In genomic region chr1:31389616-31390015, GRCh38 we compare ENCODE assay signal across 21 cellular contexts. TPM values are rescaled to one million over a fixed set of nuclear protein-coding genes. Genes with fewer than 3 reads are reported as not detected.
DNase-seq lines count a peak whose midpoint lies in the region; ATAC-seq and TF ChIP-seq lines count a peak whose summit lies in the region.
"Had no signal": no experiment of that assay in that cellular context is flagged by ENCODE, and none has a peak within 500 bp of the region (broad histone marks: within the 10 kb centered on the region; RNA-seq: fewer than 3 reads in every experiment).

No MANE protein-coding gene starts in this region.

- peaks cover 39% of the 10 kb centered on the region for H3K4me1 ChIP-seq in Caco-2
- peaks cover 5% of the 10 kb centered on the region for H3K4me1 ChIP-seq in smooth muscle cell (ENCODE audit: low read depth)
- H3K4me1 ChIP-seq in breast epithelium, result peaks cover 0 to 3% of the 10 kb centered on the region in 2 donors

- H3K27ac Mint-ChIP-seq in Caco-2 (ENCODE audit: unreplicated experiment) (peak overlapping the region; percentile 96), WTC11 (0 out of 2 replicates have a peak overlapping the region, but pooled peaks have one; percentile 72)
- H3K27ac Mint-ChIP-seq: IgD-negative memory B cell had no signal

- no peaks in the 10 kb centered on the region for H4K20me1 ChIP-seq in smooth muscle cell (ENCODE audit: low read depth)
- H4K20me1 ChIP-seq: BLaER1 treated with 17β-estradiol and CSF1 and Interleukin-3, amounts not matched to agents 10 nM and 100 nM had no signal

- CTCF ChIA-PET in Caco-2 (lab: Charles Lee), result interaction anchor here (0.7 to 3.0 kb wide), 3 partner anchors 16 to 220 kb away, joined by 3 to 25 read pairs (median 11); partner anchors contain the start of gene FABP3
- CTCF ChIA-PET in WTC11 (lab: Charles Lee), result interaction anchor here (1.2 to 2.2 kb wide), 3 partner anchors 9 to 208 kb away, joined by 3 to 14 read pairs (median 5); no protein-coding TSS in a partner anchor

- H3K9me3 ChIP-seq in Caco-2 (no peaks in the 10 kb centered on the region), smooth muscle cell (replicated peaks; ENCODE audit: low read depth) (no peaks in the 10 kb centered on the region), breast epithelium (no peaks in the 10 kb centered on the region)
- H3K9me3 ChIP-seq: BLaER1 treated with 17β-estradiol and CSF1 and Interleukin-3, amounts not matched to agents 10 nM and 100 nM had no signal

- TSS peak; percentile 97 for BruUV-seq in Caco-2 (replicated peaks; lab: Mats Ljungman, UMichigan)

- no peaks in the 10 kb centered on the region for H3F3A ChIP-seq in smooth muscle cell (ENCODE audit: low read depth)

- no peak overlapping the region for H3K9ac ChIP-seq in smooth muscle cell (ENCODE audit: low read depth)
- H3K9ac ChIP-seq: BLaER1 treated with 17β-estradiol and CSF1 and Interleukin-3, amounts not matched to agents 10 nM and 100 nM had no signal

- H3K4me3 Mint-ChIP-seq in Caco-2 (ENCODE audit: unreplicated experiment) (peak overlapping the region; percentile 64), WTC11 (no peak overlapping the region)
- H3K4me3 Mint-ChIP-seq: CD8-positive, alpha-beta memory T cell; IgD-negative memory B cell had no signal

- H3K9me3 Mint-ChIP-seq in Caco-2 (ENCODE audit: unreplicated experiment) (no peaks in the 10 kb centered on the region), WTC11 (no peaks in the 10 kb centered on the region)
- H3K9me3 Mint-ChIP-seq: CD8-positive, alpha-beta memory T cell; IgD-negative memory B cell had no signal

- DNase-seq in Caco-2 (peak in 1 of 2 experiments; percentile 40), WTC11 (ENCODE audit: low spot score) (no peak), left colon (no peak), smooth muscle cell (lab: John Stamatoyannopoulos, UW; ENCODE audit: unreplicated experiment) (no peak), putamen (ENCODE audit: low spot score) (no peak), breast epithelium (ENCODE audit: low spot score in 2 of 2) (no peak), GOT3 (lab: John Stamatoyannopoulos, UW) (no peak)
- DNase-seq: 8988T; CD8-positive, alpha-beta memory T cell; Karpas-422; MV-4-11; NCI-H1105 treated with DMSO at 0.1 percent for 48 hours; NCI-H2029 treated with DMSO at 0.1 percent for 48 hours; NCI-H2171; NCI-H524 treated with DMSO at 0.1 percent for 48 hours; NCI-H82; Right ventricle myocardium superior had no signal

- H3K4me3 ChIP-seq in Caco-2 (ENCODE audit: low read depth, low read length) (no peak overlapping the region), smooth muscle cell (no peak overlapping the region), breast epithelium (no peak overlapping the region)
- H3K4me3 ChIP-seq: BLaER1 treated with 17β-estradiol and CSF1 and Interleukin-3, amounts not matched to agents 10 nM and 100 nM had no signal

- 92% methylated on average over 7 of the region's 7 CpGs for WGBS in smooth muscle cell (ENCODE audit: low lambda C conversion rate)

- H3K27ac ChIP-seq in smooth muscle cell (ENCODE audit: low read depth) (peak overlapping the region; percentile 80), breast epithelium (peak overlapping the region in 1 of 2 donors; percentile 77)
- H3K27ac ChIP-seq: BLaER1 treated with 17β-estradiol and CSF1 and Interleukin-3, amounts not matched to agents 10 nM and 100 nM had no signal

- ATAC-seq in WTC11 (no peak), left colon (peak; percentile 14)

- intact Hi-C loops in Caco-2 (cut with micrococcal nuclease; ENCODE audit: unreplicated experiment) (loop anchor here (1.0 to 2.0 kb wide), 2 partner anchors 16 to 159 kb away; partner anchors contain the start of gene FABP3), left colon (cut with DNase I, micrococcal nuclease) (loop anchor here in 1 of 2 donors (10.0 kb wide), 1 partner anchor 155 kb away; no protein-coding TSS in a partner anchor), breast epithelium (cut with DNase I; ENCODE audit: low total_unique reads) (no loop called here)

- no peaks in the 10 kb centered on the region for H3K79me2 ChIP-seq in smooth muscle cell (ENCODE audit: low read depth)

- H3K27me3 Mint-ChIP-seq in Caco-2 (ENCODE audit: insufficient read depth, unreplicated experiment) (no peaks in the 10 kb centered on the region), WTC11 (ENCODE audit: low read depth) (no peaks in the 10 kb centered on the region)

- no peaks in the 10 kb centered on the region for H3K36me3 ChIP-seq in Caco-2 (ENCODE audit: control insufficient read depth, insufficient read depth, low read length)
- no peaks in the 10 kb centered on the region for H3K36me3 ChIP-seq in smooth muscle cell (ENCODE audit: low read depth)
- no peaks in the 10 kb centered on the region for H3K36me3 ChIP-seq in breast epithelium
- H3K36me3 ChIP-seq: BLaER1 treated with 17β-estradiol and CSF1 and Interleukin-3, amounts not matched to agents 10 nM and 100 nM had no signal

- H3K27me3 ChIP-seq in Caco-2 (replicated peaks; ENCODE audit: control insufficient read depth, insufficient read depth, low read length) (no peaks in the 10 kb centered on the region), smooth muscle cell (ENCODE audit: low read depth) (no peaks in the 10 kb centered on the region), breast epithelium (no peaks in the 10 kb centered on the region)
- H3K27me3 ChIP-seq: BLaER1 treated with 17β-estradiol and CSF1 and Interleukin-3, amounts not matched to agents 10 nM and 100 nM had no signal

- no peak for TF ChIP-seq POLR2A in breast epithelium (IDR thresholded peaks at IDR 0.05)

- H2AFZ ChIP-seq in smooth muscle cell (ENCODE audit: low read depth), result no peak overlapping the region

- no peak overlapping the region for H3K4me2 ChIP-seq in smooth muscle cell
- H3K4me2 ChIP-seq: BLaER1 treated with 17β-estradiol and CSF1 and Interleukin-3, amounts not matched to agents 10 nM and 100 nM had no signal

- POLR2A ChIA-PET in Caco-2 (lab: Charles Lee), result interaction anchor here (0.7 to 1.9 kb wide), 3 partner anchors 16 to 93 kb away, joined by 3 to 33 read pairs (median 11); partner anchors contain the start of genes FABP3, SNRNP40 and ZCCHC17
- POLR2A ChIA-PET in WTC11 (lab: Charles Lee), result no interaction called here

- H3K4me1 Mint-ChIP-seq in Caco-2 (ENCODE audit: low read depth, unreplicated experiment) (peaks cover 15% of the 10 kb centered on the region), WTC11 (peaks cover 10% of the 10 kb centered on the region)

- H3K36me3 Mint-ChIP-seq in Caco-2 (ENCODE audit: insufficient read depth, unreplicated experiment), result peaks cover 9% of the 10 kb centered on the region
- H3K36me3 Mint-ChIP-seq in WTC11, result no peaks in the 10 kb centered on the region
- H3K36me3 Mint-ChIP-seq: CD8-positive, alpha-beta memory T cell; IgD-negative memory B cell had no signal

- TF ChIP-seq CTCF in Caco-2 (IDR thresholded peaks at IDR 0.05; ENCODE audit: insufficient read depth in 1 of 2, low read depth in 1 of 2, low read length in 1 of 2, severe bottlenecking in 1 of 2, unreplicated experiment in 1 of 2), result no peak
- TF ChIP-seq CTCF in WTC11 (IDR thresholded peaks at IDR 0.05), result no peak
- TF ChIP-seq CTCF in smooth muscle cell (IDR thresholded peaks at IDR 0.05; ENCODE audit: borderline replicate concordance, insufficient read depth, poor library complexity, severe bottlenecking), result no peak
- no peak for TF ChIP-seq CTCF in breast epithelium (IDR thresholded peaks at IDR 0.05)

TF ChIP-seq in WTC11, 78 proteins besides CTCF, POLR2A, EP300 and RAD21 (continues in another document):
- no peak for TF ChIP-seq JUN (CRISPR knock-in tag; IDR thresholded peaks at IDR 0.05)
- no peak for TF ChIP-seq ATF3 (CRISPR knock-in tag; conservative IDR thresholded peaks at IDR 0.05)
- no peak for TF ChIP-seq PRDM15 (CRISPR knock-in tag; IDR thresholded peaks at IDR 0.05)
- no peak for TF ChIP-seq JAZF1 (CRISPR knock-in tag; IDR thresholded peaks at IDR 0.05)
- no peak for TF ChIP-seq RORB (CRISPR knock-in tag; IDR thresholded peaks at IDR 0.05)
- no peak for TF ChIP-seq RELA (CRISPR knock-in tag; IDR thresholded peaks at IDR 0.05; ENCODE audit: borderline replicate concordance)
- TF ChIP-seq HMGA2 (CRISPR knock-in tag; IDR thresholded peaks at IDR 0.05), result no peak

RNA-seq across cellular contexts. Expression of gene FABP3, which starts 16.7 kb away (rescaled TPM):
- total RNA-seq in Caco-2 (2022), result 12.1 and 13.0 TPM in 2 replicates
- 18.0 to 25.0 TPM (median 19.0 TPM) in 3 replicates for total RNA-seq in WTC11 (2021)
- 1 to 10 TPM; 1.9 to 4.8 TPM for total RNA-seq in left colon
- 2.5 and 10.1 TPM in 2 replicates for total RNA-seq in smooth muscle cell
- polyA plus RNA-seq in smooth muscle cell, result 6.9 and 7.4 TPM in 2 replicates
- total RNA-seq in breast epithelium, result 10 to 100 TPM in 2 of 3 donors, 1 to 10 TPM in 1; 7.9 to 15.5 (median 15.0) TPM
- total RNA-seq: CD8-positive, alpha-beta memory T cell; Daoy; OCI-LY7 had no signal
- polyA plus RNA-seq: CD8-positive, alpha-beta memory T cell; IgD-negative memory B cell had no signal

RNA-seq across cellular contexts. Expression of gene SERINC2, which starts 23.4 kb away (rescaled TPM):
- total RNA-seq in Caco-2 (2022) (29.5 and 30.0 TPM in 2 replicates), WTC11 (2021) (26.0 to 27.8 TPM (median 27.6 TPM) in 3 replicates), left colon (100 to 1,000 TPM; 274 to 381 TPM), smooth muscle cell (26.4 and 31.6 TPM in 2 replicates), breast epithelium (10 to 100 TPM; 10.4 to 50.6 (median 30.5) TPM)
- polyA plus RNA-seq in smooth muscle cell, result 41.3 and 98.8 TPM in 2 replicates
- polyA plus RNA-seq: CD8-positive, alpha-beta memory T cell; IgD-negative memory B cell had no signal
